8 cellular contexts compared by ENCODE assay signal in genomic region chr4:15963001-15963451, GRCh38. TPM values are rescaled to one million over a fixed set of nuclear protein-coding genes. Genes with fewer than 3 reads are reported as not detected.
A peak's percentile ranks its signal among the peaks of the same experiment; 100 is the strongest.
DNase-seq lines count a peak whose midpoint lies in the region; ATAC-seq and TF ChIP-seq lines count a peak whose summit lies in the region.

Gene FGFBP2, minus strand, starts transcription at chr4:15963175. Its CDS starts 46 bp downstream, at chr4:15963129.

- no peak within 1 kb of the TSS for H3K4me3 Mint-ChIP-seq in Calu3 (ENCODE audit: low read depth, unreplicated experiment)
- no peak within 1 kb of the TSS for H3K4me3 Mint-ChIP-seq in neural progenitor cell
- H3K4me3 Mint-ChIP-seq in type B pancreatic cell, result no peak within 1 kb of the TSS

- no peak within 1 kb of the TSS for H2AFZ ChIP-seq in neural progenitor cell (replicated peaks)

- CTCF ChIA-PET in Calu3 (lab: Charles Lee), result interaction anchor here (0.6 to 1.9 kb wide), 2 partner anchors 17 to 302 kb away, joined by 3 to 6 read pairs; no protein-coding TSS in a partner anchor

- no peak within 1 kb of the TSS for H3K4me2 ChIP-seq in neural progenitor cell

- H4K20me1 ChIP-seq in neural progenitor cell (ENCODE audit: low read depth), result no peaks in the 10 kb centered on the region

- H3K9me3 ChIP-seq in neural progenitor cell (ENCODE audit: low read depth), result no peaks in the 10 kb centered on the region

- no peak within 1 kb of the TSS for H3K4me3 ChIP-seq in neural progenitor cell

- H3K27ac ChIP-seq in neural progenitor cell, result no peak within 1 kb of the TSS

- no peaks in the 10 kb centered on the region for H3K9me3 Mint-ChIP-seq in Calu3 (ENCODE audit: low read depth, unreplicated experiment)
- H3K9me3 Mint-ChIP-seq in neural progenitor cell, result peaks cover 5% of the 10 kb centered on the region
- peaks cover 11% of the 10 kb centered on the region for H3K9me3 Mint-ChIP-seq in type B pancreatic cell

- no peaks in the 10 kb centered on the region for H3K4me1 ChIP-seq in neural progenitor cell

- ATAC-seq in GM21367 (IDR thresholded peaks at IDR 0.05; ENCODE audit: unreplicated experiment), result peak; percentile 58

- H3K27me3 Mint-ChIP-seq in Calu3 (ENCODE audit: unreplicated experiment) (no peaks in the 10 kb centered on the region), neural progenitor cell (ENCODE audit: insufficient read depth, low read depth) (peaks cover 2% of the 10 kb centered on the region), type B pancreatic cell (no peaks in the 10 kb centered on the region)

- no peaks in the 10 kb centered on the region for H3F3A ChIP-seq in neural progenitor cell (ENCODE audit: low read depth)

- no peak within 1 kb of the TSS for H3K9ac ChIP-seq in neural progenitor cell

- BruUV-seq in Calu3 (replicated peaks; lab: Mats Ljungman, UMichigan), result no TSS peak

- H3K4me1 Mint-ChIP-seq in Calu3 (ENCODE audit: low read depth, unreplicated experiment), result no peaks in the 10 kb centered on the region
- peaks cover 3% of the 10 kb centered on the region for H3K4me1 Mint-ChIP-seq in neural progenitor cell
- H3K4me1 Mint-ChIP-seq in type B pancreatic cell (ENCODE audit: unreplicated experiment), result no peaks in the 10 kb centered on the region

- peak; percentile 66 for DNase-seq in Calu3
- peak; percentile 41 for DNase-seq in M059J (ENCODE audit: low read depth)
- DNase-seq in activated CD4-positive, alpha-beta T cell treated with anti-CD3 and anti-CD28 coated beads, Interleukin-2, amount 50 U/mL, for 48 hours, result peak; percentile 64 to 69
- DNase-seq in epidermal melanocyte (ENCODE audit: insufficient read length, low spot score), result peak; percentile 74
- peak; percentile 67 for DNase-seq in neural progenitor cell (ENCODE audit: low spot score)
- DNase-seq in type B pancreatic cell (ENCODE audit: extremely low spot score, unreplicated experiment), result no peak
- no peak for DNase-seq in NCI-H774 (lab: John Stamatoyannopoulos, UW)

- H3K27me3 ChIP-seq in neural progenitor cell, result no peaks in the 10 kb centered on the region

- H3K36me3 ChIP-seq in neural progenitor cell, result no peaks in the 10 kb centered on the region

- H3K79me2 ChIP-seq in neural progenitor cell (ENCODE audit: low read depth), result no peaks in the 10 kb centered on the region

- H3K36me3 Mint-ChIP-seq in Calu3 (ENCODE audit: insufficient read depth, unreplicated experiment) (no peaks in the 10 kb centered on the region), neural progenitor cell (peaks cover 12% of the 10 kb centered on the region), type B pancreatic cell (peaks cover 6% of the 10 kb centered on the region)

- intact Hi-C loops in Calu3 (cut with micrococcal nuclease; ENCODE audit: unreplicated experiment), result loop anchor here (1.0 to 2.0 kb wide), 2 partner anchors 233 to 302 kb away; no protein-coding TSS in a partner anchor

- H3K27ac Mint-ChIP-seq in Calu3 (ENCODE audit: unreplicated experiment) (no peak within 1 kb of the TSS), neural progenitor cell (peak within 1 kb of the TSS; percentile 32), type B pancreatic cell (no peak within 1 kb of the TSS)

- TF ChIP-seq CTCF in Calu3 (IDR thresholded peaks at IDR 0.05; ENCODE audit: unreplicated experiment), result peak; percentile 41
- TF ChIP-seq CTCF in neural progenitor cell (IDR thresholded peaks at IDR 0.05), result peak; percentile 63
- peak; percentile 67 for TF ChIP-seq CTCF in type B pancreatic cell (conservative IDR thresholded peaks at IDR 0.05)

RNA-seq across cellular contexts. Expression of gene FGFBP2, which starts in this region (rescaled TPM):
- total RNA-seq in Calu3 (2022) (not detected in 2 replicates), neural progenitor cell (ENCODE audit: low replicate concordance) (0.15 and 1.6 TPM in 2 replicates), type B pancreatic cell (ENCODE audit: low replicate concordance) (not detected in 2 replicates)
- not detected in 2 replicates for total RNA-seq in M059J (2014; rRNA removed; shearing (Covaris generic))

Comparison
In these comparisons a context has a peak if more than half of its experiments do, and no peak if none do; other contexts are left out.
1. Peak in DNase-seq in Calu3; RNA of the gene not detected or under 1 TPM.
2. Peak in DNase-seq in M059J; RNA of the gene not detected or under 1 TPM.
3. DNase-seq: peak in activated CD4-positive, alpha-beta T cell treated with anti-CD3 and anti-CD28 coated beads, Interleukin-2, amount 50 U/mL, for 48 hours (2 of 2), epidermal melanocyte (single experiment) and neural progenitor cell (single experiment); none in type B pancreatic cell (single experiment) and NCI-H774 (single experiment).
4. Peak in every context shown above with its lines, with median percentiles within 50 percentile points of each other: CTCF ChIP-seq.